ENCODE assay signal across 1 cellular context in the genomic region with DNA sequence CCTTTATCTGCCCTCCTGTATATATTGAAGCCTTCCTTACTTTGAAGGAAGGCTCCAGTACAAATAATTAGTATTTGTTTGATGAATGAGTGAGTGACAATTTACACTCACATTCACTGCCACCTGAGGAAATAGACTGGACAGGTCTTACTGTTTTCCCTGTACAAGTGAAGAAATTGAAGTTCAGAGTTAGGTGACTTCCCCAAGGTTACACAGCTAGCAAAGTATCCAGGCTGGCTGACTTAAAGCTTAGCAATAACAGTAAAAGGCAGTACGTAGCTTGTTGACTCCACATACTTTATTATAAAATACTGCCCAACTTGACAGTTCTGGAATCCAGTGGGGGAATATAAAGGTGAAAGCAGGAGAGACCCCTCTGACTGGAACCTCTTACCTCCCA.
TF ChIP-seq lines count a peak whose summit lies in the region.

No MANE protein-coding gene starts in this region.

TF ChIP-seq in IMR-90, 13 proteins besides CTCF, POLR2A, EP300 and RAD21:
- TF ChIP-seq NFE2L2 (IDR thresholded peaks at IDR 0.05; ENCODE audit: low read depth, low read length) (no peak), SMC3 (IDR thresholded peaks at IDR 0.05; ENCODE audit: low read depth, low read length) (no peak)
